In the genomic region with DNA sequence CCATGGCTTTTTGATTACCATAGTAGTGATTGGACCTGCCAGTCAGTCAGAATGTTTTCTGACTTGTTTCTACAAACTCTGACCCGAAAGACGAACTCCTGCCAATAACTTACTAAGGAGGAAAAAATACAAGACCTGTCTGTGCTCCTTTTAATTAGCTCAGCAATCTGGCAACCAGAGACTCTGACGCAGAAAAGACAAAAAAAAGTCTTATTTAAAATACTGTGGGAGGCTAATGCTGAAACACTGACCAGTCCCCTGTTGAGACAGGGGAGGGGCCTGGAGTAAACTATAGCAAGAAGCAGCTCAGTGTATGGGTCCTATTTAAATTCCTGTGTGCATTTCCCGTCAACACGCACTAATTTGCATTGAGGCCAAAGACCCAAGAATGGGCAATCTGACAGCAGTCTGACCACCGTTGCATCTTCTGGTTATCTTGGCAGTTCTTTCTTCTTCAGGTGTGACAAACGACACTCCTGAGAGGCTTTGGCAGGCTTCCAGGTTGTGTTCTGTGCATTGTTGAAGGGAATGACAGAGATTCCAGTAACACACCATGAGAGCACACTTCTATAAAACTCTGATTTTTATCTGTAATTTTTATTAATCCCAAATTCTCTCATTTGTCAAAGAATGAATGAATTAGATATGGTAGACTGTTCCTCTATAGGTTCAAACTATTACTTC, we compare ENCODE assay signal across 17 cellular contexts.
DNase-seq lines count a peak whose midpoint lies in the region; ATAC-seq and TF ChIP-seq lines count a peak whose summit lies in the region.
"Had no signal": no experiment of that assay in that cellular context is flagged by ENCODE, and none has a peak within 500 bp of the region (broad histone marks: within the 10 kb centered on the region; RNA-seq: fewer than 3 reads in every experiment).

No MANE protein-coding gene starts in this region.

- peaks cover 0 to 1% (median 0%) of the 10 kb centered on the region in 3 donors for H3K27me3 Mint-ChIP-seq in CD14-positive monocyte (ENCODE audit: low read depth in 3 of 3)
- H3K27me3 Mint-ChIP-seq: B cell; CD4-positive, alpha-beta memory T cell had no signal

- H3K4me3 Mint-ChIP-seq in CD14-positive monocyte = no peak overlapping the region
- H3K4me3 Mint-ChIP-seq: B cell; CD4-positive, alpha-beta memory T cell; HFFc6 had no signal

- H3K9me3 Mint-ChIP-seq in CD14-positive monocyte = peaks cover 0 to 3% (median 0%) of the 10 kb centered on the region in 7 donors

- H3K36me3 Mint-ChIP-seq in CD14-positive monocyte = no peaks in the 10 kb centered on the region
- H3K36me3 Mint-ChIP-seq: CD4-positive, alpha-beta memory T cell had no signal

- intact Hi-C loops in CD14-positive monocyte (cut with micrococcal nuclease) = no loop called here

- no peak for TF ChIP-seq CTCF in CD14-positive monocyte (IDR thresholded peaks at IDR 0.05)

- ATAC-seq in HG03571 (IDR thresholded peaks at IDR 0.05; ENCODE audit: unreplicated experiment) (no peak), GM19328 (IDR thresholded peaks at IDR 0.05; ENCODE audit: unreplicated experiment) (no peak)

- DNase-seq in Ammon's horn (ENCODE audit: low spot score) (peak; percentile 38), DMS79 (lab: John Stamatoyannopoulos, UW) (peak; percentile 51), astrocyte of the hippocampus (ENCODE audit: low read depth, low spot score) (peak; percentile 49), midbrain (lab: John Stamatoyannopoulos, UW) (peak; percentile 42), CD14-positive monocyte (ENCODE audit: low spot score) (no peak)
- DNase-seq: ACHN; CD4-positive, alpha-beta memory T cell; HFFc6; KG1; NCI-H1092; NCI-H187 treated with DMSO at 0.1 percent for 48 hours; NCI-H226; NCI-H774; SHP77 treated with DMSO at 0.1 percent for 48 hours had no signal

- no peak overlapping the region for H3K27ac Mint-ChIP-seq in CD14-positive monocyte
- H3K27ac Mint-ChIP-seq: B cell; CD4-positive, alpha-beta memory T cell; HFFc6 had no signal

- no peaks in the 10 kb centered on the region for H3K4me1 Mint-ChIP-seq in CD14-positive monocyte
- H3K4me1 Mint-ChIP-seq: B cell; CD4-positive, alpha-beta memory T cell had no signal
